ENCODE assay signal across 8 cellular contexts in the genomic region with DNA sequence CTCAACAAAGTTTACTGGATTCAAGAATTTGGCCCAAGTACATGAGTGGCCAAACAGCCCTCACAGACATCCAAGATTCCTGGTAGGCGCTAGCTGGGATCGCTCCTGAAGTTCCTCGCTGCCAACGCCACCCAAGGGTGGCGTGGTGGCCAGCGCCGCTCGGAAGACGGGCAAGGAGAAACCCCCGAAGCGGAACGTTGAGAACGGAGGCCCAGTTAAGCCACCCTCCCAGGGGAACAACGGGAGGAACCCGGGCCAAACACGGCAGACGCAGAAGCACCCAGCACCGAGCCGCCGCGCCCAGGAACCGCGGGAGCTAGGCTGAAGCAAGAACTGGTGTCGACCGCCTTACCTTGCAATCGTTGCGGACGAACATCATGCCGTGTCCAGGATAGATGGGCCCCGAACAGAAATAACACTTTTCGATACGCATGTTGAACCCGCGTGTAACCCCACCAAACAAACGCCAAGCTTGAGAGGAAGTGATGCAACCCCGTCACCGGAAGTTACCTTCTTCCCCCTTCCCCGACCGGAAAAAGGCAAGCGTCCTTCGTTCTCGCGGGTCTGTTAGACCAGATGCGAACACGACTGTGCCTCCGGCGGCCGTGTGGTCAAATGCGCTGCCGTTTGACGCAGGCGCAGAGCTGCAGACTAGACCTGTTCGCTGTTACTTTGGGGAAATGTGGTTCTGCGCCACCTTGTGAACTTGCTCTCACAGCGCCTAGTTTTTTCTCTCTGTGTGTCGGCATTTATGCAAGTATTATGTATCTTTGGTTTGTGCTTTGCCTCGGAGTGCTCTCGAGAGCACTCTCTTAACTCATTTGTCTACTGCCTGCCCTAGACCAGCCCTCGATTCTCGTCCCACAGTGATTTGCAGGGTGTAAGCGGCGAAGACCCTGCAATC.
DNase-seq lines count a peak whose midpoint lies in the region; ATAC-seq lines count a peak whose summit lies in the region.

A gene (minus strand): TSS at position 484 of the 904 bp plus-strand sequence. CDS start 51 bp downstream, at position 433.

- ATAC-seq in GM19468 (IDR thresholded peaks at IDR 0.05; ENCODE audit: extremely low read depth, unreplicated experiment), result peak; percentile 95
- ATAC-seq in effector memory CD8-positive, alpha-beta T cell (replicated peaks), result peak; percentile 91

- no peak within 1 kb of the TSS for H3K4me3 Mint-ChIP-seq in effector memory CD8-positive, alpha-beta T cell

- H3K4me1 Mint-ChIP-seq in effector memory CD8-positive, alpha-beta T cell (ENCODE audit: low read depth in 2 of 2), result peaks cover 6 to 16% of the 10 kb centered on the region in 2 donors

- peaks cover 15% of the 10 kb centered on the region for H3K36me3 Mint-ChIP-seq in effector memory CD8-positive, alpha-beta T cell (ENCODE audit: insufficient read depth)

- no peaks in the 10 kb centered on the region for H3K9me3 Mint-ChIP-seq in effector memory CD8-positive, alpha-beta T cell

- H3K27ac Mint-ChIP-seq in effector memory CD8-positive, alpha-beta T cell, result no peak within 1 kb of the TSS

- H3K27me3 Mint-ChIP-seq in effector memory CD8-positive, alpha-beta T cell, result no peaks in the 10 kb centered on the region

- peak; percentile 88 for DNase-seq in COLO829 (ENCODE audit: low spot score)
- peak; percentile 94 for DNase-seq in HS-5 (ENCODE audit: low read depth)
- DNase-seq in NK-92 (lab: John Stamatoyannopoulos, UW; ENCODE audit: unreplicated experiment), result peak; percentile 86
- peak; percentile 95 for DNase-seq in activated CD8-positive, alpha-beta memory T cell treated with anti-CD3 and anti-CD28 coated beads for 24 hours
- peak; percentile 92 to 93 (median 93) for DNase-seq in effector memory CD8-positive, alpha-beta T cell
- peak; percentile 99 for DNase-seq in medulla oblongata (ENCODE audit: extremely low spot score)
- peak; percentile 95 for DNase-seq in stimulated activated CD8-positive, alpha-beta memory T cell treated with anti-CD3 and anti-CD28 coated beads, Interleukin-12 subunit alpha, Interleukin-12 subunit beta, amount 100 ng/mL, for 1 hour (ENCODE audit: low read depth)

Comparison
In these comparisons a context has a peak if more than half of its experiments do, and no peak if none do; other contexts are left out.
1. Peak in every context shown above with its lines: DNase-seq and ATAC-seq.